In genomic region chr18:70287731-70288130, GRCh38 we compare ENCODE assay signal across 11 cellular contexts. TPM values are rescaled to one million over a fixed set of nuclear protein-coding genes. Genes with fewer than 3 reads are reported as not detected.
DNase-seq lines count a peak whose midpoint lies in the region; ATAC-seq and TF ChIP-seq lines count a peak whose summit lies in the region.
"Had no signal": no experiment of that assay in that cellular context is flagged by ENCODE, and none has a peak within 500 bp of the region (broad histone marks: within the 10 kb centered on the region; RNA-seq: fewer than 3 reads in every experiment).

No MANE protein-coding gene starts in this region.

- H3K9me3 ChIP-seq in CD4-positive, alpha-beta T cell (ENCODE audit: control insufficient read depth, low read length) = no peaks in the 10 kb centered on the region
- H3K9me3 ChIP-seq: neutrophil had no signal

- H3K27me3 ChIP-seq in CD4-positive, alpha-beta T cell (ENCODE audit: control insufficient read depth, insufficient read depth, low read length) = peaks cover 6% of the 10 kb centered on the region

- H3K4me3 Mint-ChIP-seq in CD4-positive, alpha-beta T cell = peak overlapping the region; percentile 59
- peak overlapping the region; percentile 78 for H3K4me3 Mint-ChIP-seq in HFFc6
- peak overlapping the region; percentile 43 for H3K4me3 Mint-ChIP-seq in chondrocyte (ENCODE audit: unreplicated experiment)
- H3K4me3 Mint-ChIP-seq in nephron = peak overlapping the region; percentile 72 to 81 (median 76)

- peaks cover 12% of the 10 kb centered on the region for H3K4me1 Mint-ChIP-seq in CD4-positive, alpha-beta T cell (ENCODE audit: low read depth)
- H3K4me1 Mint-ChIP-seq in HFFc6 (ENCODE audit: low read depth) = peaks cover 46% of the 10 kb centered on the region
- peaks cover 31% of the 10 kb centered on the region for H3K4me1 Mint-ChIP-seq in chondrocyte (ENCODE audit: low read depth)
- peaks cover 30% of the 10 kb centered on the region for H3K4me1 Mint-ChIP-seq in nephron

- POLR2A ChIA-PET in CD4-positive, alpha-beta T cell (lab: Charles Lee) = no interaction called here

- no peak overlapping the region for H3K27ac ChIP-seq in CD4-positive, alpha-beta T cell (ENCODE audit: low read depth, low read length)
- H3K27ac ChIP-seq: neutrophil had no signal

- H3K9me3 Mint-ChIP-seq in CD4-positive, alpha-beta T cell = peaks cover 3% of the 10 kb centered on the region
- H3K9me3 Mint-ChIP-seq in HFFc6 (no peaks in the 10 kb centered on the region), chondrocyte (ENCODE audit: low read depth) (no peaks in the 10 kb centered on the region), nephron (no peaks in the 10 kb centered on the region)

- no peak for TF ChIP-seq CTCF in CD4-positive, alpha-beta T cell (IDR thresholded peaks at IDR 0.05)
- TF ChIP-seq CTCF in HFFc6 (IDR thresholded peaks at IDR 0.05) (no peak), chondrocyte (IDR thresholded peaks at IDR 0.05) (no peak), nephron (IDR thresholded peaks at IDR 0.05; ENCODE audit: unreplicated experiment in 3 of 3) (no peak)

- intact Hi-C loops in CD4-positive, alpha-beta T cell (cut with DNase I, micrococcal nuclease) = no loop called here

- peaks cover 30% of the 10 kb centered on the region for H3K27me3 Mint-ChIP-seq in CD4-positive, alpha-beta T cell
- H3K27me3 Mint-ChIP-seq in HFFc6 (ENCODE audit: insufficient read depth) = peaks cover 2% of the 10 kb centered on the region; the same call in 1 of the 2 replicates
- H3K27me3 Mint-ChIP-seq in chondrocyte (ENCODE audit: low read depth) = no peaks in the 10 kb centered on the region
- H3K27me3 Mint-ChIP-seq in nephron (ENCODE audit: low read depth) = no peaks in the 10 kb centered on the region

- no peak overlapping the region for H3K27ac Mint-ChIP-seq in CD4-positive, alpha-beta T cell
- H3K27ac Mint-ChIP-seq in HFFc6 = peak overlapping the region; percentile 66
- peak overlapping the region; percentile 61 for H3K27ac Mint-ChIP-seq in chondrocyte (ENCODE audit: unreplicated experiment)
- H3K27ac Mint-ChIP-seq in nephron = peak overlapping the region; percentile 53 to 87 (median 82)

- DNase-seq in CD4-positive, alpha-beta T cell = no peak
- DNase-seq in HFFc6 = no peak
- DNase-seq in chondrocyte (ENCODE audit: low spot score) = no peak
- DNase-seq in T1000 (lab: John Stamatoyannopoulos, UW) = no peak
- no peak for DNase-seq in NCI-H69 (lab: John Stamatoyannopoulos, UW)
- DNase-seq: activated CD8-positive, alpha-beta memory T cell treated with anti-CD3 and anti-CD28 coated beads, Interleukin-2, amount 50 U/mL, for 4 hours; NCI-H524 had no signal

- CTCF ChIA-PET in CD4-positive, alpha-beta T cell (lab: Charles Lee) = no interaction called here

- ATAC-seq in CD4-positive, alpha-beta T cell (ENCODE audit: poor library complexity) = no peak
- ATAC-seq in GM19328 (IDR thresholded peaks at IDR 0.05; ENCODE audit: unreplicated experiment) = no peak
- ATAC-seq in HG03460 (IDR thresholded peaks at IDR 0.05; ENCODE audit: unreplicated experiment) = no peak

- no peaks in the 10 kb centered on the region for H3K36me3 Mint-ChIP-seq in CD4-positive, alpha-beta T cell (ENCODE audit: low read depth)
- H3K36me3 Mint-ChIP-seq in HFFc6 (ENCODE audit: low read depth) (peaks cover 27% of the 10 kb centered on the region), chondrocyte (ENCODE audit: low read depth) (no peaks in the 10 kb centered on the region), nephron (ENCODE audit: low read depth) (peaks cover 7% of the 10 kb centered on the region)

RNA-seq across cellular contexts. Expression of gene SOCS6, which starts 1.1 kb away (rescaled TPM):
- 1 to 10 TPM; 1.8 to 2.5 TPM for total RNA-seq in CD4-positive, alpha-beta T cell
- 10 to 100 TPM; 26.4 to 35.3 (median 30.7) TPM for total RNA-seq in HFFc6 (2021; fragmentation: NEBNext Ultra II Directional; extraction: Animal tissue kit (Norgen Biotek cat#: 25700))
- total RNA-seq in chondrocyte = 16.4 to 18.5 TPM (median 17.3 TPM) in 3 replicates
